18 cellular contexts compared by ENCODE assay signal in genomic region chr21:39737376-39738000, GRCh38. TPM values are rescaled to one million over a fixed set of nuclear protein-coding genes. Genes with fewer than 3 reads are reported as not detected.
DNase-seq lines count a peak whose midpoint lies in the region; TF ChIP-seq lines count a peak whose summit lies in the region.
"Had no signal": no experiment of that assay in that cellular context is flagged by ENCODE, and none has a peak within 500 bp of the region (broad histone marks: within the 10 kb centered on the region; RNA-seq: fewer than 3 reads in every experiment).

No MANE protein-coding gene starts in this region.

- no peak for TF ChIP-seq CTCF in epithelial cell of esophagus (IDR thresholded peaks at IDR 0.05; ENCODE audit: insufficient read depth, low read depth, low read length, missing control alignments)
- no peak for TF ChIP-seq CTCF in mesothelial cell of epicardium (IDR thresholded peaks at IDR 0.05; ENCODE audit: unreplicated experiment)
- TF ChIP-seq CTCF in endodermal cell (conservative IDR thresholded peaks at IDR 0.05), result no peak
- no peak for TF ChIP-seq CTCF in endothelial cell (IDR thresholded peaks at IDR 0.05; ENCODE audit: unreplicated experiment)

- H3K27ac Mint-ChIP-seq in mesothelial cell of epicardium (peak overlapping the region; percentile 97), endodermal cell (no peak overlapping the region), endothelial cell (ENCODE audit: unreplicated experiment) (no peak overlapping the region)
- H3K27ac Mint-ChIP-seq in activated CD4-positive, alpha-beta T cell treated with anti-CD3 and anti-CD28 coated beads, Interleukin-2, amount 10 ng/mL, durations not matched to agents 24 days and 14 days, result no peak overlapping the region
- H3K27ac Mint-ChIP-seq: CD14-positive monocyte; CD8-positive, alpha-beta T cell had no signal

- H3K9me3 Mint-ChIP-seq in mesothelial cell of epicardium, result peaks cover 4% of the 10 kb centered on the region
- H3K9me3 Mint-ChIP-seq in activated CD4-positive, alpha-beta T cell treated with anti-CD3 and anti-CD28 coated beads, Interleukin-2, amount 10 ng/mL, durations not matched to agents 24 days and 14 days, result no peaks in the 10 kb centered on the region
- H3K9me3 Mint-ChIP-seq in endodermal cell, result no peaks in the 10 kb centered on the region
- peaks cover 11% of the 10 kb centered on the region for H3K9me3 Mint-ChIP-seq in endothelial cell (ENCODE audit: unreplicated experiment)
- H3K9me3 Mint-ChIP-seq: CD8-positive, alpha-beta T cell had no signal

- H3K9me3 ChIP-seq in endodermal cell (ENCODE audit: control insufficient read depth, low read length), result no peaks in the 10 kb centered on the region
- H3K9me3 ChIP-seq: HAP-1 had no signal

- H3K27me3 ChIP-seq in endodermal cell (ENCODE audit: control insufficient read depth, insufficient read depth, low read length, poor library complexity, severe bottlenecking), result no peaks in the 10 kb centered on the region

- no peak overlapping the region for H3K4me3 Mint-ChIP-seq in mesothelial cell of epicardium
- no peak overlapping the region for H3K4me3 Mint-ChIP-seq in activated CD4-positive, alpha-beta T cell treated with anti-CD3 and anti-CD28 coated beads, Interleukin-2, amount 10 ng/mL, durations not matched to agents 24 days and 14 days
- H3K4me3 Mint-ChIP-seq in endodermal cell, result no peak overlapping the region
- no peak overlapping the region for H3K4me3 Mint-ChIP-seq in endothelial cell (ENCODE audit: unreplicated experiment)
- H3K4me3 Mint-ChIP-seq: CD14-positive monocyte; CD8-positive, alpha-beta T cell had no signal

- H3K36me3 Mint-ChIP-seq in mesothelial cell of epicardium (peaks cover 10% of the 10 kb centered on the region), endodermal cell (ENCODE audit: low read depth) (no peaks in the 10 kb centered on the region), endothelial cell (ENCODE audit: low read depth, unreplicated experiment) (no peaks in the 10 kb centered on the region)
- H3K36me3 Mint-ChIP-seq in activated CD4-positive, alpha-beta T cell treated with anti-CD3 and anti-CD28 coated beads, Interleukin-2, amount 10 ng/mL, durations not matched to agents 24 days and 14 days (ENCODE audit: low read depth), result no peaks in the 10 kb centered on the region
- H3K36me3 Mint-ChIP-seq: CD14-positive monocyte; CD8-positive, alpha-beta T cell had no signal

- no peaks in the 10 kb centered on the region for H3K4me1 ChIP-seq in endodermal cell (ENCODE audit: control insufficient read depth, insufficient read depth, low read length)
- H3K4me1 ChIP-seq: HAP-1 had no signal

- no peaks in the 10 kb centered on the region for H3K27me3 Mint-ChIP-seq in mesothelial cell of epicardium (ENCODE audit: low read depth)
- H3K27me3 Mint-ChIP-seq in activated CD4-positive, alpha-beta T cell treated with anti-CD3 and anti-CD28 coated beads, Interleukin-2, amount 10 ng/mL, durations not matched to agents 24 days and 14 days, result no peaks in the 10 kb centered on the region
- no peaks in the 10 kb centered on the region for H3K27me3 Mint-ChIP-seq in endodermal cell (ENCODE audit: insufficient read depth)
- peaks cover 8% of the 10 kb centered on the region for H3K27me3 Mint-ChIP-seq in endothelial cell (ENCODE audit: unreplicated experiment)

- DNase-seq in SIG-M5 treated with dmso at 0.1 percent for 504 hours (lab: John Stamatoyannopoulos, UW; ENCODE audit: unreplicated experiment), result peak; percentile 64
- DNase-seq in SIG-M5 (lab: John Stamatoyannopoulos, UW), result no peak
- DNase-seq in epithelial cell of esophagus (ENCODE audit: low read depth), result peak; percentile 4
- peak in 1 of 2 experiments; percentile 54 for DNase-seq in mesothelial cell of epicardium (ENCODE audit: low spot score in 2 of 2, unreplicated experiment in 2 of 2)
- DNase-seq in ureter (ENCODE audit: low spot score), result peak; percentile 51
- DNase-seq in activated CD4-positive, alpha-beta T cell treated with anti-CD3 and anti-CD28 coated beads, Interleukin-2, amount 10 ng/mL, durations not matched to agents 24 days and 14 days, result no peak
- DNase-seq in endodermal cell, result no peak
- DNase-seq in endothelial cell (ENCODE audit: low spot score), result no peak
- DNase-seq: CD8-positive, alpha-beta T cell; COR-L47; DMS 273 treated with DMSO at 0.1 percent for 48 hours; DMS79 had no signal

- H3K4me1 Mint-ChIP-seq in mesothelial cell of epicardium (peaks cover 53% of the 10 kb centered on the region), endodermal cell (no peaks in the 10 kb centered on the region), endothelial cell (ENCODE audit: unreplicated experiment) (peaks cover 4% of the 10 kb centered on the region)
- no peaks in the 10 kb centered on the region for H3K4me1 Mint-ChIP-seq in activated CD4-positive, alpha-beta T cell treated with anti-CD3 and anti-CD28 coated beads, Interleukin-2, amount 10 ng/mL, durations not matched to agents 24 days and 14 days
- H3K4me1 Mint-ChIP-seq: CD14-positive monocyte had no signal

- H3K4me3 ChIP-seq in epithelial cell of esophagus (ENCODE audit: low read length) (no peak overlapping the region), endodermal cell (ENCODE audit: low read length) (no peak overlapping the region)
- H3K4me3 ChIP-seq: HAP-1 had no signal

- intact Hi-C loops in activated CD4-positive, alpha-beta T cell treated with anti-CD3 and anti-CD28 coated beads, Interleukin-2, amount 10 ng/mL, durations not matched to agents 24 days and 14 days (cut with micrococcal nuclease), result no loop called here

- H3K36me3 ChIP-seq in endodermal cell (ENCODE audit: control insufficient read depth, insufficient read depth, low read length), result no peaks in the 10 kb centered on the region
- H3K36me3 ChIP-seq: HAP-1 had no signal

- WGBS in endodermal cell (ENCODE audit: insufficient coverage in 1 of 2, insufficient read length in 1 of 2), 2 experiments, result 92 to 98% methylated on average over 8 to 15 of the region's 15 CpGs

- H3K27ac ChIP-seq in endodermal cell (ENCODE audit: low read depth, low read length), result no peak overlapping the region
- H3K27ac ChIP-seq: 22Rv1, HL-60 had no signal

- no peak overlapping the region for H3K9ac ChIP-seq in endodermal cell (ENCODE audit: extremely low read depth, low read length, poor library complexity, severe bottlenecking)

RNA-seq across cellular contexts. Expression of gene IGSF5, which starts 7.5 kb away (rescaled TPM):
- total RNA-seq in mesothelial cell of epicardium (2.2 to 2.5 TPM (median 2.2 TPM) in 3 replicates), ureter (2.0 TPM), endodermal cell (under 1 TPM; 0.77 to 0.81 TPM), endothelial cell (ENCODE audit: unreplicated experiment) (2.5 TPM)
- not detected in 2 replicates for total RNA-seq in activated CD4-positive, alpha-beta T cell treated with anti-CD3 and anti-CD28 coated beads, Interleukin-2, amount 10 ng/mL, durations not matched to agents 24 days and 14 days
- 0.46 TPM for polyA plus RNA-seq in endodermal cell (2013, experiment 1 of 2)
- polyA plus RNA-seq in endodermal cell (2013, experiment 2 of 2), result 0.79 TPM
- total RNA-seq: A673; CD8-positive, alpha-beta T cell had no signal
- polyA plus RNA-seq: BJ, CD14-positive monocyte had no signal

Comparison
In these comparisons a context has a peak if more than half of its experiments do, and no peak if none do; other contexts are left out.
1. DNase-seq: peak in SIG-M5 treated with dmso at 0.1 percent for 504 hours (single experiment), epithelial cell of esophagus (single experiment) and ureter (single experiment); none in SIG-M5 (single experiment), activated CD4-positive, alpha-beta T cell treated with anti-CD3 and anti-CD28 coated beads, Interleukin-2, amount 10 ng/mL, durations not matched to agents 24 days and 14 days (single experiment), endodermal cell (single experiment) and endothelial cell (single experiment).